Comparison of ENCODE assay signal across 8 cellular contexts in the genomic region with DNA sequence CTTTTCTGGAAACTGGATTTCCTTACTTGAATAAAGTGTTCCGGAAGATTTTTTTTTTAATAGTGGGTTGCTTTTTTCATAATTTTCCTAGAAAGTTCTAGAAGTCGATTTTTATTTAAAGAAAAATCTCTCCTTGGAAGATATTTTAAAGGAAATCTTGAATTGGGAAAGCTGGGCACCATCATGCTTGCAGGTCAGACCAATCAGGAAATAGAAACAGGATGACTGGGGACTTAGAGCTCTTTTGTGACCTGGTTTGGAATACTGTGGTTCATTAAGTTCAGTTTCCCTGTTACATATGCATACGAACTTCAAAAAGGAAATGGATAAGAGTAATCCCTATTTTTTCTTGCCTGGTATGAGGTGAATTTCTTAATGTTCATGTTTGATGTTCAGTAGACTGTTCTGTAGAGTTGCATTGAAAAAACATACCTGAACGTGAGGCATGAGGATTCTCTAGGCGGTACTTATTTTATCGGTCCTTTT. TPM values are rescaled to one million over a fixed set of nuclear protein-coding genes. Genes with fewer than 3 reads are reported as not detected.
DNase-seq lines count a peak whose midpoint lies in the region; ATAC-seq and TF ChIP-seq lines count a peak whose summit lies in the region.

No MANE protein-coding gene starts in this region.

- peak overlapping the region; percentile 96 for H3K4me3 ChIP-seq in CD8-positive, alpha-beta memory T cell (ENCODE audit: low read length)
- peak overlapping the region; percentile 100 for H3K4me3 ChIP-seq in HUES48 (ENCODE audit: low read depth, low read length)
- peak overlapping the region; percentile 94 for H3K4me3 ChIP-seq in WERI-Rb-1 (ENCODE audit: low read depth, low read length)
- H3K4me3 ChIP-seq in fibroblast of villous mesenchyme (ENCODE audit: low read depth, low read length), result peak overlapping the region; percentile 82
- H3K4me3 ChIP-seq in psoas muscle, result peak overlapping the region; percentile 87

- no peak for DNase-seq in CD8-positive, alpha-beta memory T cell
- DNase-seq in WERI-Rb-1 (no peak), fibroblast of villous mesenchyme (ENCODE audit: low read depth) (peak; percentile 60), psoas muscle (no peak), KG1 (lab: John Stamatoyannopoulos, UW) (no peak), NCI-H1092 (lab: John Stamatoyannopoulos, UW) (no peak)
- DNase-seq in stimulated activated CD4-positive, alpha-beta T cell treated with anti-CD3 and anti-CD28 coated beads, Interleukin-2, amount 100 ng/mL, for 24 hours, result no peak

- no peaks in the 10 kb centered on the region for H3K27me3 Mint-ChIP-seq in CD8-positive, alpha-beta memory T cell

- ATAC-seq in psoas muscle, result peak in 2 of 4 donors; percentile 26 to 38

- TF ChIP-seq CTCF in WERI-Rb-1 (IDR thresholded peaks at IDR 0.05; ENCODE audit: low read depth, low read length) (no peak), fibroblast of villous mesenchyme (IDR thresholded peaks at IDR 0.05; ENCODE audit: insufficient read depth, low read depth, low read length) (no peak), psoas muscle (IDR thresholded peaks at IDR 0.05) (no peak)

- peaks cover 74% of the 10 kb centered on the region for H3K4me1 ChIP-seq in CD8-positive, alpha-beta memory T cell (ENCODE audit: insufficient read depth, low read length)
- H3K4me1 ChIP-seq in HUES48 (ENCODE audit: control insufficient read depth, insufficient read depth, low read length) (peaks cover 9% of the 10 kb centered on the region; the same call in 1 of the 2 replicates), psoas muscle (peaks cover 56% of the 10 kb centered on the region)

- peak overlapping the region; percentile 79 for H3K27ac ChIP-seq in CD8-positive, alpha-beta memory T cell (ENCODE audit: low read depth, low read length)
- no peak overlapping the region for H3K27ac ChIP-seq in HUES48 (ENCODE audit: low read depth, low read length)
- H3K27ac ChIP-seq in WERI-Rb-1, result peak overlapping the region; percentile 90
- H3K27ac ChIP-seq in psoas muscle, result peak overlapping the region; percentile 90

- intact Hi-C loops in psoas muscle (cut with DNase I), result no loop called here

- WGBS in psoas muscle, 3 donors, result 0 to 1% (median 0%) methylated on average over 6 of the region's 6 CpGs

- peak overlapping the region; percentile 78 to 97 (median 88) for H3K27ac Mint-ChIP-seq in CD8-positive, alpha-beta memory T cell

- POLR2A ChIA-PET in CD8-positive, alpha-beta memory T cell (lab: Charles Lee), result interaction anchor here (2.8 kb wide), 2 partner anchors 11 to 17 kb away, joined by 13 to 31 read pairs; no protein-coding TSS in a partner anchor

- H3K9me3 ChIP-seq in CD8-positive, alpha-beta memory T cell (ENCODE audit: low read length), result no peaks in the 10 kb centered on the region
- H3K9me3 ChIP-seq in HUES48 (ENCODE audit: control insufficient read depth, insufficient read depth, low read length) (no peaks in the 10 kb centered on the region), WERI-Rb-1 (ENCODE audit: severe bottlenecking) (no peaks in the 10 kb centered on the region), psoas muscle (no peaks in the 10 kb centered on the region)

- CTCF ChIA-PET in CD8-positive, alpha-beta memory T cell (lab: Charles Lee), result interaction anchor here (1.2 to 6.3 kb wide), 5 partner anchors 14 to 203 kb away, joined by 6 to 111 read pairs (median 14); no protein-coding TSS in a partner anchor

- H3K4me1 Mint-ChIP-seq in CD8-positive, alpha-beta memory T cell, result peaks cover 70 to 78% (median 75%) of the 10 kb centered on the region in 3 donors

- H3K27me3 ChIP-seq in CD8-positive, alpha-beta memory T cell (ENCODE audit: insufficient read depth, low read length, poor library complexity, severe bottlenecking), result no peaks in the 10 kb centered on the region
- H3K27me3 ChIP-seq in HUES48 (ENCODE audit: control insufficient read depth, insufficient read depth, low read length), result no peaks in the 10 kb centered on the region
- H3K27me3 ChIP-seq in WERI-Rb-1 (ENCODE audit: insufficient read depth, low read depth, severe bottlenecking), result no peaks in the 10 kb centered on the region
- H3K27me3 ChIP-seq in psoas muscle (ENCODE audit: insufficient read depth in 3 of 3, low read length in 2 of 3), result no peaks in the 10 kb centered on the region

- H3K9me3 Mint-ChIP-seq in CD8-positive, alpha-beta memory T cell, result no peaks in the 10 kb centered on the region

- H3K4me3 Mint-ChIP-seq in CD8-positive, alpha-beta memory T cell, result peak overlapping the region; percentile 85 to 93 (median 89)

- no peaks in the 10 kb centered on the region for H3K36me3 ChIP-seq in CD8-positive, alpha-beta memory T cell (ENCODE audit: insufficient read depth, low read length)
- H3K36me3 ChIP-seq in HUES48 (ENCODE audit: control insufficient read depth, insufficient read depth, low read length), result no peaks in the 10 kb centered on the region
- no peaks in the 10 kb centered on the region; the same call in 1 of the 2 replicates for H3K36me3 ChIP-seq in WERI-Rb-1
- no peaks in the 10 kb centered on the region for H3K36me3 ChIP-seq in psoas muscle (ENCODE audit: insufficient read depth in 1 of 2, low read depth in 1 of 2)

- peaks cover 0 to 12% (median 0%) of the 10 kb centered on the region in 3 donors for H3K36me3 Mint-ChIP-seq in CD8-positive, alpha-beta memory T cell

- peak overlapping the region; percentile 84; the same call in 1 of the 2 replicates for H3K9ac ChIP-seq in HUES48 (ENCODE audit: low read depth, low read length)

RNA-seq across cellular contexts. Expression of gene NFATC3, which starts 1.2 kb away (rescaled TPM):
- total RNA-seq in CD8-positive, alpha-beta memory T cell, result 10 to 100 TPM; 91.1 to 95.9 TPM
- polyA plus RNA-seq in CD8-positive, alpha-beta memory T cell, result 120 TPM
- total RNA-seq in fibroblast of villous mesenchyme (22.5 and 32.8 TPM in 2 replicates), psoas muscle (10 to 100 TPM; 40.8 to 53.5 (median 44.0) TPM)
- 10 to 100 TPM in 2 of 3 donors, 1 to 10 TPM in 1; 9.8 to 43.1 (median 17.3) TPM for polyA plus RNA-seq in psoas muscle
